In genomic region chr17:49894761-49895160, GRCh38 we compare ENCODE assay signal across 21 cellular contexts. TPM values are rescaled to one million over a fixed set of nuclear protein-coding genes. Genes with fewer than 3 reads are reported as not detected.
DNase-seq lines count a peak whose midpoint lies in the region; ATAC-seq, FAIRE-seq and TF ChIP-seq lines count a peak whose summit lies in the region.
"Had no signal": no experiment of that assay in that cellular context is flagged by ENCODE, and none has a peak within 500 bp of the region (broad histone marks: within the 10 kb centered on the region; RNA-seq: fewer than 3 reads in every experiment).

No MANE protein-coding gene starts in this region.

- FAIRE-seq in keratinocyte (lab: Jason Lieb, UNC): peak; percentile 58
- FAIRE-seq: A204.1, GM12878, GM19239 had no signal

- H3K9me1 ChIP-seq in keratinocyte (ENCODE audit: control insufficient read depth, extremely low read depth, insufficient read depth, low read length): no peaks in the 10 kb centered on the region

- no peak for TF ChIP-seq POLR2A in transverse colon (IDR thresholded peaks at IDR 0.05)

- POLR2A ChIA-PET in HEK293 (lab: Yijun Ruan, JAX): interaction anchor here (0.7 kb wide), 1 partner anchor 10 kb away, joined by 4 read pairs; no protein-coding TSS in a partner anchor

- H3K36me3 ChIP-seq in HEK293 (ENCODE audit: control insufficient read depth in 2 of 2, insufficient read depth in 1 of 2, low read length in 2 of 2): no peaks in the 10 kb centered on the region
- no peaks in the 10 kb centered on the region for H3K36me3 ChIP-seq in mammary epithelial cell (ENCODE audit: insufficient read depth, low read length)
- no peaks in the 10 kb centered on the region for H3K36me3 ChIP-seq in keratinocyte (ENCODE audit: control insufficient read depth in 2 of 2, extremely low read depth in 1 of 2, insufficient read depth in 2 of 2, low read length in 2 of 2)
- no peaks in the 10 kb centered on the region for H3K36me3 ChIP-seq in transverse colon
- H3K36me3 ChIP-seq: Peyer's patch had no signal

- H3K9me3 ChIP-seq in HEK293 (ENCODE audit: control insufficient read depth, insufficient read depth, low read depth, low read length) (no peaks in the 10 kb centered on the region), mammary epithelial cell (replicated peaks; ENCODE audit: insufficient read depth, low read length) (no peaks in the 10 kb centered on the region), keratinocyte (ENCODE audit: control insufficient read depth, low read depth, low read length) (no peaks in the 10 kb centered on the region), transverse colon (no peaks in the 10 kb centered on the region)
- H3K9me3 ChIP-seq: Peyer's patch had no signal

- CTCF ChIA-PET in HEK293 (lab: Yijun Ruan, JAX): interaction anchor here (0.6 to 7.8 kb wide), 3 partner anchors 17 to 201 kb away, joined by 3 to 73 read pairs (median 4); partner anchors contain the start of gene DLX3
- CTCF ChIA-PET in mammary epithelial cell (lab: Charles Lee; ENCODE audit: low non-redundant PET): interaction anchor here (0.5 kb wide), 1 partner anchor 194 kb away, joined by 3 read pairs; no protein-coding TSS in a partner anchor

- intact Hi-C loops in mammary epithelial cell (cut with micrococcal nuclease): no loop called here
- intact Hi-C loops in transverse colon (cut with DNase I; ENCODE audit: low total_unique reads): no loop called here

- DNase-seq in mammary epithelial cell (peak; percentile 19), keratinocyte (ENCODE audit: low read depth, low spot score) (no peak), NCI-H748 (lab: John Stamatoyannopoulos, UW; ENCODE audit: unreplicated experiment) (no peak), transverse colon (no peak), HuH-7.5 (ENCODE audit: low spot score) (no peak)
- DNase-seq: CD4-positive, CD25-positive, alpha-beta regulatory T cell; DMS79; NCI-H1436; NCI-H2029 treated with DMSO at 0.1 percent for 48 hours; NCI-H526; Peyer's patch; SHP77 treated with DMSO at 0.1 percent for 48 hours had no signal

- no peak overlapping the region for H3K4me3 ChIP-seq in HEK293 (ENCODE audit: low read depth, low read length)
- H3K4me3 ChIP-seq in mammary epithelial cell (replicated peaks in 1 of 3; ENCODE audit: insufficient read depth in 1 of 3, low read depth in 2 of 3, low read length in 3 of 3): no peak overlapping the region
- no peak overlapping the region for H3K4me3 ChIP-seq in keratinocyte (ENCODE audit: control insufficient read depth in 2 of 3, extremely low read depth in 1 of 3, insufficient read depth in 2 of 3, low read depth in 1 of 3, low read length in 3 of 3)
- no peak overlapping the region for H3K4me3 ChIP-seq in skin epidermis
- H3K4me3 ChIP-seq in transverse colon: no peak overlapping the region
- H3K4me3 ChIP-seq: GM12878, Peyer's patch had no signal

- no peak for ATAC-seq in GM18873 (IDR thresholded peaks at IDR 0.05; ENCODE audit: low FRiP score, unreplicated experiment)
- ATAC-seq: GM12878, HCT116 had no signal

- in situ Hi-C loops in mammary epithelial cell (cut with MboI; ENCODE audit: low sequenced_read_pairs in 2 of 2): no loop called here
- in situ Hi-C loops in transverse colon (cut with MboI; ENCODE audit: low pct_ligation_motif_present in 1 of 4, low pct_unique_long_range_greater_than_20kb in 1 of 4, low sequenced_read_pairs in 3 of 4): no loop called here

- H2AFZ ChIP-seq in mammary epithelial cell (ENCODE audit: low read depth, low read length): peak overlapping the region; percentile 72
- H2AFZ ChIP-seq in keratinocyte (ENCODE audit: control insufficient read depth, low read length): peak overlapping the region; percentile 93

- no peak overlapping the region for H3K27ac ChIP-seq in HEK293 (ENCODE audit: extremely low read depth, low read depth, low read length)
- H3K27ac ChIP-seq in mammary epithelial cell (ENCODE audit: insufficient read depth, low read depth, low read length): no peak overlapping the region
- H3K27ac ChIP-seq in keratinocyte (ENCODE audit: control insufficient read depth, insufficient read depth, low read length): no peak overlapping the region
- H3K27ac ChIP-seq in skin epidermis: peak overlapping the region in 17 of 21 experiments; percentile 25 to 85 (median 61)
- H3K27ac ChIP-seq in transverse colon: no peak overlapping the region
- H3K27ac ChIP-seq: Peyer's patch had no signal

- H4K20me1 ChIP-seq in mammary epithelial cell (ENCODE audit: insufficient read depth, low read length) (no peaks in the 10 kb centered on the region), keratinocyte (ENCODE audit: control insufficient read depth, extremely low read depth, insufficient read depth, low read length) (no peaks in the 10 kb centered on the region)

- no peaks in the 10 kb centered on the region for H3K4me1 ChIP-seq in HEK293 (ENCODE audit: control insufficient read depth, insufficient read depth, low read length)
- peaks cover 7% of the 10 kb centered on the region for H3K4me1 ChIP-seq in mammary epithelial cell (ENCODE audit: insufficient read depth, low read length)
- H3K4me1 ChIP-seq in keratinocyte (ENCODE audit: control insufficient read depth, extremely low read depth, insufficient read depth, low read length): peaks cover 15% of the 10 kb centered on the region
- peaks cover 0 to 6% (median 0%) of the 10 kb centered on the region in 4 donors for H3K4me1 ChIP-seq in transverse colon

- no TSS peak for BruUV-seq in mammary epithelial cell (replicated peaks; lab: Mats Ljungman, UMichigan)

- H3K9ac ChIP-seq in mammary epithelial cell (ENCODE audit: insufficient read depth, low read length): no peak overlapping the region
- no peak overlapping the region for H3K9ac ChIP-seq in keratinocyte (ENCODE audit: control insufficient read depth, extremely low read depth, insufficient read depth, low read length)

- dilution Hi-C loops in mammary epithelial cell (cut with HindIII; ENCODE audit: low sequenced_read_pairs): no loop called here
- dilution Hi-C loops in keratinocyte (cut with MboI; ENCODE audit: extremely low pct_ligation_motif_present, low sequenced_read_pairs): no loop called here

- H3K27me3 ChIP-seq in mammary epithelial cell (ENCODE audit: insufficient read depth, low read length) (no peaks in the 10 kb centered on the region), keratinocyte (ENCODE audit: control insufficient read depth, extremely low read depth, insufficient read depth, low read length) (no peaks in the 10 kb centered on the region), transverse colon (peaks cover 95% of the 10 kb centered on the region)

- H3K79me2 ChIP-seq in mammary epithelial cell (ENCODE audit: insufficient read depth, low read length): no peaks in the 10 kb centered on the region
- H3K79me2 ChIP-seq in keratinocyte (ENCODE audit: control insufficient read depth, insufficient read depth, low read length): no peaks in the 10 kb centered on the region

- TF ChIP-seq CTCF in HEK293 (tag by site-specific recombination; IDR thresholded peaks at IDR 0.05): no peak
- TF ChIP-seq CTCF in mammary epithelial cell (conservative IDR thresholded peaks at IDR 0.05 in 1 of 2, IDR thresholded peaks at IDR 0.05 in 1 of 2; ENCODE audit: extremely low read depth in 1 of 2, insufficient read depth in 1 of 2, low read depth in 1 of 2, low read length in 2 of 2): no peak
- TF ChIP-seq CTCF in keratinocyte (optimal IDR thresholded peaks at IDR 0.05 in 1 of 3, IDR thresholded peaks at IDR 0.05 in 1 of 3, conservative IDR thresholded peaks at IDR 0.05 in 1 of 3; ENCODE audit: extremely low read depth in 1 of 3, insufficient read depth in 2 of 3, low read length in 3 of 3): no peak
- no peak for TF ChIP-seq CTCF in transverse colon (IDR thresholded peaks at IDR 0.05)

- H3K4me2 ChIP-seq in mammary epithelial cell (ENCODE audit: insufficient read depth, low read depth, low read length) (no peak overlapping the region), keratinocyte (ENCODE audit: control insufficient read depth, extremely low read depth, insufficient read depth, low read depth, low read length) (peak overlapping the region; percentile 45)

- TF ChIP-seq EP300 in transverse colon (IDR thresholded peaks at IDR 0.05; ENCODE audit: low read depth): no peak

- 45% methylated on average over 6 of the region's 10 CpGs for WGBS in mammary epithelial cell (ENCODE audit: low coverage, missing lambda C conversion rate)
- 65 to 67% methylated on average over 1 to 10 of the region's 10 CpGs for WGBS in transverse colon (ENCODE audit: low coverage in 1 of 2), 2 donors

TF ChIP-seq in HEK293, 187 proteins besides CTCF, POLR2A, EP300 and RAD21:
- TF ChIP-seq ZNF600 (tag by site-specific recombination; IDR thresholded peaks at IDR 0.05): 0 out of 2 replicates have a peak, but pooled peaks have one; percentile 28
- peak; percentile 8; the same call in 1 of the 2 replicates for TF ChIP-seq SP2 (tag by site-specific recombination; IDR thresholded peaks at IDR 0.05)
- no peak for TF ChIP-seq ZNF654 (tag by site-specific recombination; IDR thresholded peaks at IDR 0.05; ENCODE audit: low read depth)

RNA-seq across cellular contexts. Expression of gene TAC4, which starts 46.9 kb away (rescaled TPM):
- total RNA-seq in mammary epithelial cell (not detected), transverse colon (not detected)
- polyA plus RNA-seq in mammary epithelial cell (not detected), keratinocyte (not detected in 3 replicates)
- polyA minus RNA-seq in mammary epithelial cell (not detected), keratinocyte (not detected in 3 replicates)
- polyA plus RNA-seq in keratinocyte (2011; ENCODE audit: low read depth): not detected
- not detected in 2 replicates for polyA plus RNA-seq in keratinocyte (2011; cell fraction: cytosol; rRNA removed)
- polyA plus RNA-seq in keratinocyte (2011; cell fraction: nucleus; rRNA removed): not detected in 2 replicates
- not detected in 2 replicates for polyA plus RNA-seq in keratinocyte (2012; ENCODE audit: low replicate concordance)
- not detected for polyA minus RNA-seq in keratinocyte (2011; cell fraction: cytosol; rRNA and poly(A)+ RNA removed)
- polyA minus RNA-seq in keratinocyte (2011; cell fraction: nucleus; rRNA and poly(A)+ RNA removed): not detected in 2 replicates
- total RNA-seq: CD4-positive, CD25-positive, alpha-beta regulatory T cell; G401; GM12878; HT1080; Peyer's patch had no signal
- polyA plus RNA-seq: CD4-positive, CD25-positive, alpha-beta regulatory T cell; GM12878 had no signal

Comparison
In these comparisons a context has a peak if more than half of its experiments do, and no peak if none do; other contexts are left out.
1. H3K27ac ChIP-seq: peak in skin epidermis (17 of 21); none in HEK293 (single experiment), mammary epithelial cell (single experiment), keratinocyte (single experiment) and transverse colon (0 of 4).